Comparison of ENCODE assay signal across 8 cellular contexts in the genomic region with DNA sequence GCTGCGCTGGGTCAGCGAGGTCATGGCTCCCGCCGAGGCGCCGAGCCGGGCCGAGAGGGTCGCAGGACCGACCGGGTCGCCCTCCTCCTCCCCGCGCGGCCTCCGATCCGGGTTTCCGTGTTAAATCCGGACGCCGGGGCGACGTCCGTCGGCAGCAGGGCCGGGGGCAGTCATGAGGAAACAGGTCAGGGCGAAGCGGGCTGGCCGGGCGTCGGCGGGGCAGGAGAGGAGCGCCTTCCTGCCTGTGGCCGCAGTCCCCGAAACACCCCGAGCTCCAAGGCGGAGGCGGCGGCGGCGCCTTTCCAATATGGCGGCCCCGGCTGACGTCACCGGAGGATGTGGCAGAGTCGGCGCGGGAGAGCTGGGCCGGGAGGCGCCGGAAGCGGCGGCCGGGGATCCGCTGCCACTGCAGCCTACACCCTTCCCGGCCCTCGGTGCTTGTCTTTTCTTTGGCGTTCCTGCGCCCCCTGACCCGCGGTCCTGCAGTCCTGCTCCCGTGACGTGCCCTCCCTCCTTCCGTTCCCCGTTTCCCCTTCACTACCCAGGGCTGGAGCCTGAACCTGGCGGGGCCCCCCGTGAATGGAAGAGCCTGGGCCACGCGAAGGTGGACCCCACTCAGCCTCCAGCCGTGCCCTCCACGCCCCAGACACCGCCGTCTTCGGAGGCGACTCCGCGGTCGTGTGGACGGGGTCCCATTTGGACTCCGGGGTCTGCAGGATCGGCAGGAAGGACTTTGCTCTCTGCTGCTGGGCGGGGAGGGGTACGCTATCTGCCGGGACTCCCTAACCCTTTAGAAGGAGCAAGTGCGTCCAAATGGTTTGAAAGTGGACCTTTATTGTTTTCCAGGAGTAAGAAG. TPM values are rescaled to one million over a fixed set of nuclear protein-coding genes. Genes with fewer than 3 reads are reported as not detected.
DNase-seq lines count a peak whose midpoint lies in the region; ATAC-seq and TF ChIP-seq lines count a peak whose summit lies in the region.

A gene (minus strand): TSS at position 309 of the 856 bp plus-strand sequence. CDS start 285 bp downstream, at position 24.

- intact Hi-C loops in mammary epithelial cell (cut with micrococcal nuclease), result loop anchor here (2.0 to 5.0 kb wide), 3 partner anchors 58 to 423 kb away; no protein-coding TSS in a partner anchor

- in situ Hi-C loops in mammary epithelial cell (cut with MboI; ENCODE audit: low sequenced_read_pairs in 2 of 2), result no loop called here

- TF ChIP-seq CTCF in AG04449 (IDR thresholded peaks at IDR 0.05; ENCODE audit: insufficient read depth, low read length, missing control alignments), result no peak
- TF ChIP-seq CTCF in WERI-Rb-1 (IDR thresholded peaks at IDR 0.05; ENCODE audit: low read depth, low read length), result 0 out of 2 replicates have a peak, but pooled peaks have one; percentile 0
- no peak for TF ChIP-seq CTCF in mammary epithelial cell (conservative IDR thresholded peaks at IDR 0.05 in 1 of 2, IDR thresholded peaks at IDR 0.05 in 1 of 2; ENCODE audit: extremely low read depth in 1 of 2, insufficient read depth in 1 of 2, low read depth in 1 of 2, low read length in 2 of 2)
- TF ChIP-seq CTCF in smooth muscle cell (IDR thresholded peaks at IDR 0.05; ENCODE audit: borderline replicate concordance, insufficient read depth, poor library complexity, severe bottlenecking), result no peak

- peaks cover 37% of the 10 kb centered on the region for H3K36me3 ChIP-seq in WERI-Rb-1
- peaks cover 9% of the 10 kb centered on the region for H3K36me3 ChIP-seq in mammary epithelial cell (ENCODE audit: insufficient read depth, low read length)
- H3K36me3 ChIP-seq in smooth muscle cell (ENCODE audit: low read depth), result peaks cover 5% of the 10 kb centered on the region

- peaks cover 19% of the 10 kb centered on the region for H3F3A ChIP-seq in smooth muscle cell (ENCODE audit: low read depth)

- H3K27ac ChIP-seq in WERI-Rb-1, result peak within 1 kb of the TSS; percentile 99
- H3K27ac ChIP-seq in mammary epithelial cell (ENCODE audit: insufficient read depth, low read depth, low read length), result peak within 1 kb of the TSS; percentile 83
- peak within 1 kb of the TSS; percentile 100 for H3K27ac ChIP-seq in smooth muscle cell (ENCODE audit: low read depth)

- CTCF ChIA-PET in AG04449 (lab: Yijun Ruan, JAX) (interaction anchor here (2.2 kb wide), 1 partner anchor 57 kb away, joined by 10 read pairs; no protein-coding TSS in a partner anchor), mammary epithelial cell (lab: Charles Lee; ENCODE audit: low non-redundant PET) (no interaction called here)

- POLR2A ChIA-PET in AG04449 (lab: Yijun Ruan, JAX), result interaction anchor here (0.8 to 1.3 kb wide), 4 partner anchors 16 to 58 kb away, joined by 3 read pairs; no protein-coding TSS in a partner anchor

- H2AFZ ChIP-seq in mammary epithelial cell (ENCODE audit: low read depth, low read length) (peak within 1 kb of the TSS; percentile 100), smooth muscle cell (ENCODE audit: low read depth) (peak within 1 kb of the TSS; percentile 88)

- dilution Hi-C loops in mammary epithelial cell (cut with HindIII; ENCODE audit: low sequenced_read_pairs), result loop anchor here (5.0 kb wide), 1 partner anchor 53 kb away; no protein-coding TSS in a partner anchor

- H4K20me1 ChIP-seq in mammary epithelial cell (ENCODE audit: insufficient read depth, low read length), result no peaks in the 10 kb centered on the region
- H4K20me1 ChIP-seq in smooth muscle cell (ENCODE audit: low read depth), result peaks cover 43% of the 10 kb centered on the region

- H3K4me3 ChIP-seq in AG04449 (ENCODE audit: low read depth, low read length) (peak within 1 kb of the TSS; percentile 87), WERI-Rb-1 (ENCODE audit: low read depth, low read length) (peak within 1 kb of the TSS; percentile 94), mammary epithelial cell (replicated peaks in 1 of 3; ENCODE audit: insufficient read depth in 1 of 3, low read depth in 2 of 3, low read length in 3 of 3) (peak within 1 kb of the TSS; percentile 75 to 99 (median 83)), smooth muscle cell (peak within 1 kb of the TSS; percentile 88)

- peaks cover 1% of the 10 kb centered on the region for H3K9me3 ChIP-seq in WERI-Rb-1 (ENCODE audit: severe bottlenecking)
- H3K9me3 ChIP-seq in mammary epithelial cell (replicated peaks; ENCODE audit: insufficient read depth, low read length), result no peaks in the 10 kb centered on the region
- H3K9me3 ChIP-seq in smooth muscle cell (replicated peaks; ENCODE audit: low read depth), result no peaks in the 10 kb centered on the region

- H3K4me1 ChIP-seq in mammary epithelial cell (ENCODE audit: insufficient read depth, low read length), result peaks cover 19% of the 10 kb centered on the region
- H3K4me1 ChIP-seq in smooth muscle cell (ENCODE audit: low read depth), result peaks cover 24% of the 10 kb centered on the region

- no peak for DNase-seq in AG04449 (ENCODE audit: low read depth, low spot score)
- peak; percentile 97 for DNase-seq in NCI-H2227 (lab: John Stamatoyannopoulos, UW; ENCODE audit: unreplicated experiment)
- DNase-seq in WERI-Rb-1, result peak; percentile 95
- DNase-seq in mammary epithelial cell, result peak; percentile 88
- DNase-seq in iPS-NIHi7 (ENCODE audit: extremely low spot score), result peak; percentile 92
- peak; percentile 72 for DNase-seq in smooth muscle cell (lab: John Stamatoyannopoulos, UW; ENCODE audit: unreplicated experiment)

- H3K79me2 ChIP-seq in mammary epithelial cell (ENCODE audit: insufficient read depth, low read length), result peaks cover 49% of the 10 kb centered on the region
- peaks cover 49% of the 10 kb centered on the region for H3K79me2 ChIP-seq in smooth muscle cell (ENCODE audit: low read depth)

- H3K9ac ChIP-seq in mammary epithelial cell (ENCODE audit: insufficient read depth, low read length), result peak within 1 kb of the TSS; percentile 90
- H3K9ac ChIP-seq in smooth muscle cell (ENCODE audit: low read depth), result peak within 1 kb of the TSS; percentile 100

- BruUV-seq in mammary epithelial cell (replicated peaks; lab: Mats Ljungman, UMichigan), result no TSS peak

- H3K4me2 ChIP-seq in mammary epithelial cell (ENCODE audit: insufficient read depth, low read depth, low read length) (peak within 1 kb of the TSS; percentile 99), smooth muscle cell (peak within 1 kb of the TSS; percentile 92)

- 0% methylated on average over 12 of the region's 85 CpGs for WGBS in mammary epithelial cell (ENCODE audit: low coverage, missing lambda C conversion rate)
- under 1% methylated on average over 80 of the region's 85 CpGs for WGBS in smooth muscle cell (ENCODE audit: low lambda C conversion rate)

- no peaks in the 10 kb centered on the region for H3K27me3 ChIP-seq in WERI-Rb-1 (ENCODE audit: insufficient read depth, low read depth, severe bottlenecking)
- no peaks in the 10 kb centered on the region for H3K27me3 ChIP-seq in mammary epithelial cell (ENCODE audit: insufficient read depth, low read length)
- H3K27me3 ChIP-seq in smooth muscle cell (ENCODE audit: low read depth), result no peaks in the 10 kb centered on the region

- ATAC-seq in GM18909 (IDR thresholded peaks at IDR 0.05; ENCODE audit: poor library complexity, unreplicated experiment) (peak; percentile 89), HG03159 (IDR thresholded peaks at IDR 0.05; ENCODE audit: unreplicated experiment) (peak; percentile 81)

RNA-seq across cellular contexts. Expression of the gene that starts here (rescaled TPM):
- 10 to 100 TPM; 61.7 to 67.7 TPM for total RNA-seq in mammary epithelial cell
- polyA plus RNA-seq in mammary epithelial cell, result 30.6 TPM
- polyA minus RNA-seq in mammary epithelial cell, result 43.7 TPM
- total RNA-seq in smooth muscle cell, result 108 and 112 TPM in 2 replicates
- 91.6 and 95.3 TPM in 2 replicates for polyA plus RNA-seq in smooth muscle cell
